ENCODE assay signal across 1 cellular context in genomic region chr17:31323551-31323950, GRCh38.
TF ChIP-seq lines count a peak whose summit lies in the region.

No MANE protein-coding gene starts in this region.

TF ChIP-seq in IMR-90, 13 proteins besides CTCF, POLR2A, EP300 and RAD21:
- TF ChIP-seq BHLHE40 (IDR thresholded peaks at IDR 0.05; ENCODE audit: low read depth, low read length) (no peak), SMC3 (IDR thresholded peaks at IDR 0.05; ENCODE audit: low read depth, low read length) (no peak), RFX5 (IDR thresholded peaks at IDR 0.05; ENCODE audit: low read depth, low read length) (no peak)
TF ChIP-seq in IMR-90: peak in this region for 0.
